Comparison of ENCODE assay signal across 1 cellular context in the genomic region with DNA sequence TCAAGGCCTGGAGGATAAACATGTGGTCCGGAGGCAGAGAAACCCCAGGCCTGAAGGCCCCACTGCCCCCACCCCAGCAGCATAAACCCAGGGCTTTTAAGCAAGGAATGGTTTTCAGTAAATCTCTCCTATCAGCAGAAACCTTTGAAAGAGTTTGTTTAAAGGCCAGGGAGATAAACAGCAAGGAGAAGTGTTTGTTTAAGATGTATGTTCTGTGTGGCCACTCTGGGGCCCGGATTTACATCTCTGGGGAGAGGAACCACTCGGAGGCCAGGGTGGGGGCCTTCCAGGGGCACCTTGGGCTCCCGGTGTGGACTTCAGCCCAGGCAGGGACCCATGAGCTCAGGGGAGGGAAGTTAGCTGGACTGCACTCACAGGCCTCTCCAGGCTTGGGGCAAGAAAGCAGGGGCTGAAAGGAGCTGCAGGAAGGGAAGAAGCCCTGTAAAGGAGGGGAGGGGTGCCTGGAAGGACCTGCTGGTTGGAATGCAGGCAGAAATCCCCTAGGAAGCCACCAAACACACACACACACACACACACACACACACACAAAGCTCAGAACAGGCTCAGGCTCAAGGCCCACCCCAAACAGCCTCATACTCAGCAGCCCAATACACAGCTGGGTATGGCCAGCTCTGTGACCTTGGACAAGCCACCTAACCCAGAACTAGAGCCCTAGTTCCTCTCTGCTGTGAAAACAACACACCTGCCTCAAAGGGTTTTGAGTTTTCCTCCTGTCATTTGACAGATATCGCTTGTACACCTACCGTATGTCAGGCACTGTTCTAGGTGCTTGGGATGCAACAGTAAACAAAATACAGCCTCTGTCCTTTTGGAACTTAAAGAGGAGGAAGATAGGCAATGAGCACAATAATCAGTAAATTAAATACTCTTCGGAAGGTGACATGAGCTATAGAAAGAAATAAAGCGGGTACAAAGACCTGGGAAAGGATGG.
TF ChIP-seq lines count a peak whose summit lies in the region.

No MANE protein-coding gene starts in this region.

TF ChIP-seq in HepG2, 621 proteins besides CTCF, POLR2A, EP300 and RAD21 (continued from another document and continues in another):
- TF ChIP-seq ETV5 (CRISPR knock-in tag; IDR thresholded peaks at IDR 0.05; ENCODE audit: borderline replicate concordance), result peak; percentile 77; the same call in 1 of the 2 replicates
- TF ChIP-seq ISL2 (CRISPR knock-in tag; IDR thresholded peaks at IDR 0.05), result peak; percentile 95
- peak; percentile 83; the same call in 1 of the 2 replicates for TF ChIP-seq ZNF431 (CRISPR knock-in tag; IDR thresholded peaks at IDR 0.05; ENCODE audit: borderline replicate concordance, low read depth)
- TF ChIP-seq MYC (CRISPR knock-in tag; IDR thresholded peaks at IDR 0.05; ENCODE audit: borderline replicate concordance), result peak; percentile 78
- TF ChIP-seq TBL1XR1 (IDR thresholded peaks at IDR 0.05; ENCODE audit: borderline replicate concordance, low read length, partially characterized antibody), result no peak
- TF ChIP-seq GATAD2A (CRISPR knock-in tag; IDR thresholded peaks at IDR 0.05), result peak; percentile 92
- no peak for TF ChIP-seq FOXM1 (CRISPR knock-in tag; IDR thresholded peaks at IDR 0.05)
- peak; percentile 84; the same call in 1 of the 2 replicates for TF ChIP-seq RXRA (CRISPR knock-in tag; IDR thresholded peaks at IDR 0.05)
- TF ChIP-seq NR2F1 (CRISPR knock-in tag; IDR thresholded peaks at IDR 0.05), result no peak; a peak in 1 of 4 replicates
- TF ChIP-seq RORA (CRISPR knock-in tag; IDR thresholded peaks at IDR 0.05), result no peak
- TF ChIP-seq KLF6 (CRISPR knock-in tag; IDR thresholded peaks at IDR 0.05), result no peak; the same call in none of the 2 replicates
- TF ChIP-seq ZMYM2 (CRISPR knock-in tag; IDR thresholded peaks at IDR 0.05), result peak; percentile 55
- TF ChIP-seq CREB1 (IDR thresholded peaks at IDR 0.05), result no peak
- TF ChIP-seq CREB1 (CRISPR knock-in tag; IDR thresholded peaks at IDR 0.05), result peak; percentile 73
- TF ChIP-seq MAFG (CRISPR knock-in tag; IDR thresholded peaks at IDR 0.05), result no peak
- TF ChIP-seq ESRRA (CRISPR knock-in tag; IDR thresholded peaks at IDR 0.05; ENCODE audit: low read depth), result peak; percentile 95
- TF ChIP-seq TBP (CRISPR knock-in tag; IDR thresholded peaks at IDR 0.05), result no peak
- TF ChIP-seq TERF1 (CRISPR knock-in tag; IDR thresholded peaks at IDR 0.05), result no peak
- TF ChIP-seq IRF2 (CRISPR knock-in tag; IDR thresholded peaks at IDR 0.05), result peak; percentile 63; the same call in 1 of the 2 replicates
- no peak for TF ChIP-seq FOXK2 (IDR thresholded peaks at IDR 0.05)
- no peak for TF ChIP-seq CEBPZ (IDR thresholded peaks at IDR 0.05; ENCODE audit: low read length)
- TF ChIP-seq ZNF282 (IDR thresholded peaks at IDR 0.05; ENCODE audit: partially characterized antibody), result no peak
- TF ChIP-seq MED8 (CRISPR knock-in tag; IDR thresholded peaks at IDR 0.05; ENCODE audit: insufficient replicate concordance), result peak; percentile 93
- no peak for TF ChIP-seq REL (CRISPR knock-in tag; conservative IDR thresholded peaks at IDR 0.05)
- TF ChIP-seq ZNF724P (CRISPR knock-in tag; IDR thresholded peaks at IDR 0.05; ENCODE audit: borderline replicate concordance), result no peak
- TF ChIP-seq, protein P1, sequence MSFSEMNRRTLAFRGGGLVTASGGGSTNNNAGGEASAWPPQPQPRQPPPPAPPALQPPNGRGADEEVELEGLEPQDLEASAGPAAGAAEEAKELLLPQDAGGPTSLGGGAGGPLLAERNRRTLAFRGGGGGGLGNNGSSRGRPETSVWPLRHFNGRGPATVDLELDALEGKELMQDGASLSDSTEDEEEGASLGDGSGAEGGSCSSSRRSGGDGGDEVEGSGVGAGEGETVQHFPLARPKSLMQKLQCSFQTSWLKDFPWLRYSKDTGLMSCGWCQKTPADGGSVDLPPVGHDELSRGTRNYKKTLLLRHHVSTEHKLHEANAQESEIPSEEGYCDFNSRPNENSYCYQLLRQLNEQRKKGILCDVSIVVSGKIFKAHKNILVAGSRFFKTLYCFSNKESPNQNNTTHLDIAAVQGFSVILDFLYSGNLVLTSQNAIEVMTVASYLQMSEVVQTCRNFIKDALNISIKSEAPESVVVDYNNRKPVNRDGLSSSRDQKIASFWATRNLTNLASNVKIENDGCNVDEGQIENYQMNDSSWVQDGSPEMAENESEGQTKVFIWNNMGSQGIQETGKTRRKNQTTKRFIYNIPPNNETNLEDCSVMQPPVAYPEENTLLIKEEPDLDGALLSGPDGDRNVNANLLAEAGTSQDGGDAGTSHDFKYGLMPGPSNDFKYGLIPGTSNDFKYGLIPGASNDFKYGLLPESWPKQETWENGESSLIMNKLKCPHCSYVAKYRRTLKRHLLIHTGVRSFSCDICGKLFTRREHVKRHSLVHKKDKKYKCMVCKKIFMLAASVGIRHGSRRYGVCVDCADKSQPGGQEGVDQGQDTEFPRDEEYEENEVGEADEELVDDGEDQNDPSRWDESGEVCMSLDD (CRISPR knock-in tag; IDR thresholded peaks at IDR 0.05; ENCODE audit: borderline replicate concordance), result no peak; the same call in none of the 2 replicates
- TF ChIP-seq BRCA1 (CRISPR knock-in tag; IDR thresholded peaks at IDR 0.05), result peak; percentile 56; the same call in 1 of the 2 replicates
- TF ChIP-seq ZNF703 (CRISPR knock-in tag; IDR thresholded peaks at IDR 0.05; ENCODE audit: borderline replicate concordance), result no peak; the same call in 1 of the 2 replicates
- TF ChIP-seq ZFY (CRISPR knock-in tag; IDR thresholded peaks at IDR 0.05), result peak; percentile 77
- peak; percentile 82 for TF ChIP-seq KDM5B (CRISPR knock-in tag; IDR thresholded peaks at IDR 0.05; ENCODE audit: borderline replicate concordance)
- peak; percentile 96 for TF ChIP-seq BCL6 (CRISPR knock-in tag; IDR thresholded peaks at IDR 0.05)
- TF ChIP-seq, protein P2, sequence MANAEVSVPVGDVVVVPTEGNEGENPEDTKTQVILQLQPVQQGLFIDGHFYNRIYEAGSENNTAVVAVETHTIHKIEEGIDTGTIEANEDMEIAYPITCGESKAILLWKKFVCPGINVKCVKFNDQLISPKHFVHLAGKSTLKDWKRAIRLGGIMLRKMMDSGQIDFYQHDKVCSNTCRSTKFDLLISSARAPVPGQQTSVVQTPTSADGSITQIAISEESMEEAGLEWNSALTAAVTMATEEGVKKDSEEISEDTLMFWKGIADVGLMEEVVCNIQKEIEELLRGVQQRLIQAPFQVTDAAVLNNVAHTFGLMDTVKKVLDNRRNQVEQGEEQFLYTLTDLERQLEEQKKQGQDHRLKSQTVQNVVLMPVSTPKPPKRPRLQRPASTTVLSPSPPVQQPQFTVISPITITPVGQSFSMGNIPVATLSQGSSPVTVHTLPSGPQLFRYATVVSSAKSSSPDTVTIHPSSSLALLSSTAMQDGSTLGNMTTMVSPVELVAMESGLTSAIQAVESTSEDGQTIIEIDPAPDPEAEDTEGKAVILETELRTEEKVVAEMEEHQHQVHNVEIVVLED (CRISPR knock-in tag; IDR thresholded peaks at IDR 0.05; ENCODE audit: borderline replicate concordance), result peak; percentile 54; the same call in 1 of the 2 replicates
- TF ChIP-seq ZNF7 (CRISPR knock-in tag; IDR thresholded peaks at IDR 0.05), result no peak
- TF ChIP-seq NKX3-1 (CRISPR knock-in tag; IDR thresholded peaks at IDR 0.05), result no peak; the same call in 1 of the 2 replicates
- TF ChIP-seq, protein P3, sequence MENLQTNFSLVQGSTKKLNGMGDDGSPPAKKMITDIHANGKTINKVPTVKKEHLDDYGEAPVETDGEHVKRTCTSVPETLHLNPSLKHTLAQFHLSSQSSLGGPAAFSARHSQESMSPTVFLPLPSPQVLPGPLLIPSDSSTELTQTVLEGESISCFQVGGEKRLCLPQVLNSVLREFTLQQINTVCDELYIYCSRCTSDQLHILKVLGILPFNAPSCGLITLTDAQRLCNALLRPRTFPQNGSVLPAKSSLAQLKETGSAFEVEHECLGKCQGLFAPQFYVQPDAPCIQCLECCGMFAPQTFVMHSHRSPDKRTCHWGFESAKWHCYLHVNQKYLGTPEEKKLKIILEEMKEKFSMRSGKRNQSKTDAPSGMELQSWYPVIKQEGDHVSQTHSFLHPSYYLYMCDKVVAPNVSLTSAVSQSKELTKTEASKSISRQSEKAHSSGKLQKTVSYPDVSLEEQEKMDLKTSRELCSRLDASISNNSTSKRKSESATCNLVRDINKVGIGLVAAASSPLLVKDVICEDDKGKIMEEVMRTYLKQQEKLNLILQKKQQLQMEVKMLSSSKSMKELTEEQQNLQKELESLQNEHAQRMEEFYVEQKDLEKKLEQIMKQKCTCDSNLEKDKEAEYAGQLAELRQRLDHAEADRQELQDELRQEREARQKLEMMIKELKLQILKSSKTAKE (CRISPR knock-in tag; IDR thresholded peaks at IDR 0.05; ENCODE audit: borderline replicate concordance), result peak; percentile 63
- TF ChIP-seq, protein P4, sequence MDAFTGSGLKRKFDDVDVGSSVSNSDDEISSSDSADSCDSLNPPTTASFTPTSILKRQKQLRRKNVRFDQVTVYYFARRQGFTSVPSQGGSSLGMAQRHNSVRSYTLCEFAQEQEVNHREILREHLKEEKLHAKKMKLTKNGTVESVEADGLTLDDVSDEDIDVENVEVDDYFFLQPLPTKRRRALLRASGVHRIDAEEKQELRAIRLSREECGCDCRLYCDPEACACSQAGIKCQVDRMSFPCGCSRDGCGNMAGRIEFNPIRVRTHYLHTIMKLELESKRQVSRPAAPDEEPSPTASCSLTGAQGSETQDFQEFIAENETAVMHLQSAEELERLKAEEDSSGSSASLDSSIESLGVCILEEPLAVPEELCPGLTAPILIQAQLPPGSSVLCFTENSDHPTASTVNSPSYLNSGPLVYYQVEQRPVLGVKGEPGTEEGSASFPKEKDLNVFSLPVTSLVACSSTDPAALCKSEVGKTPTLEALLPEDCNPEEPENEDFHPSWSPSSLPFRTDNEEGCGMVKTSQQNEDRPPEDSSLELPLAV (CRISPR knock-in tag; conservative IDR thresholded peaks at IDR 0.05; ENCODE audit: low read depth), result no peak
- TF ChIP-seq ZNF574 (CRISPR knock-in tag; IDR thresholded peaks at IDR 0.05), result peak; percentile 60
- peak; percentile 82; the same call in 1 of the 2 replicates for TF ChIP-seq ZMAT3 (CRISPR knock-in tag; conservative IDR thresholded peaks at IDR 0.05)
- peak; percentile 86; the same call in 1 of the 2 replicates for TF ChIP-seq YEATS4 (CRISPR knock-in tag; IDR thresholded peaks at IDR 0.05; ENCODE audit: borderline replicate concordance)
- no peak; the same call in 1 of the 2 replicates for TF ChIP-seq ZNF616 (CRISPR knock-in tag; IDR thresholded peaks at IDR 0.05; ENCODE audit: low read depth)
- peak; percentile 39 for TF ChIP-seq STAG1 (CRISPR knock-in tag; IDR thresholded peaks at IDR 0.05)
- no peak for TF ChIP-seq PRMT3 (CRISPR knock-in tag; IDR thresholded peaks at IDR 0.05; ENCODE audit: borderline replicate concordance, low read depth)
